In genomic region chr1:234598974-234599616, GRCh38 we compare ENCODE assay signal across 8 cellular contexts. TPM values are rescaled to one million over a fixed set of nuclear protein-coding genes. Genes with fewer than 3 reads are reported as not detected.
A peak's percentile ranks its signal among the peaks of the same experiment; 100 is the strongest.
DNase-seq lines count a peak whose midpoint lies in the region; FAIRE-seq and TF ChIP-seq lines count a peak whose summit lies in the region.

No MANE protein-coding gene starts in this region.

- H3K27me3 ChIP-seq in ovary: no peaks in the 10 kb centered on the region

- H3K36me3 ChIP-seq in ovary: no peaks in the 10 kb centered on the region

- DNase-seq in GM19239 (ENCODE audit: insufficient read length, low spot score) (no peak), RPMI8226 (peak; percentile 42), epithelial cell of prostate (ENCODE audit: low read depth, low spot score) (no peak), ovary (peak in 1 of 5 donors; percentile 65), medulla oblongata (ENCODE audit: extremely low spot score) (no peak), glomerular visceral epithelial cell (ENCODE audit: extremely low spot score) (no peak)
- no peak for DNase-seq in activated CD8-positive, alpha-beta memory T cell treated with anti-CD3 and anti-CD28 coated beads for 24 hours
- no peak for DNase-seq in stimulated activated CD4-positive, alpha-beta T cell treated with anti-CD3 and anti-CD28 coated beads, Interleukin-4, amount 100 ng/mL, for 4 hours

- TF ChIP-seq POLR2A in ovary (IDR thresholded peaks at IDR 0.05): no peak

- intact Hi-C loops in ovary (cut with DNase I): no loop called here

- TF ChIP-seq CTCF in ovary (IDR thresholded peaks at IDR 0.05): no peak

- H3K27ac ChIP-seq in epithelial cell of prostate (peak overlapping the region; percentile 100), ovary (peak overlapping the region; percentile 82 to 97)

- whole genome bisulfite sequencing in ovary, 3 donors: 0 to 31% (median 0%) methylated on average over 1 of the region's 1 CpG

- TF ChIP-seq EP300 in ovary (IDR thresholded peaks at IDR 0.05): no peak

- FAIRE-seq in GM19239 (lab: Jason Lieb, UNC): peak; percentile 59

- peaks cover 3% of the 10 kb centered on the region for H3K4me1 ChIP-seq in ovary (ENCODE audit: insufficient read depth)

- peak overlapping the region; percentile 51 for H3K4me3 ChIP-seq in ovary

- no peaks in the 10 kb centered on the region for H3K9me3 ChIP-seq in ovary

RNA-seq across cellular contexts. Expression of gene IRF2BP2, which starts 10.9 kb away (rescaled TPM):
- 100 to 1,000 TPM in 6 of 7 donors, 10 to 100 TPM in 1; 66.9 to 180 (median 117) TPM for total RNA-seq in ovary
- 10 to 100 TPM; 83.9 to 98.8 TPM for polyA plus RNA-seq in ovary
